ENCODE assay signal across 22 cellular contexts in genomic region chr5:35832757-35833156, GRCh38. TPM values are rescaled to one million over a fixed set of nuclear protein-coding genes. Genes with fewer than 3 reads are reported as not detected.
A peak's percentile ranks its signal among the peaks of the same experiment; 100 is the strongest.
DNase-seq lines count a peak whose midpoint lies in the region; ATAC-seq and TF ChIP-seq lines count a peak whose summit lies in the region.
"Had no signal": no experiment of that assay in that cellular context is flagged by ENCODE, and none has a peak within 500 bp of the region (broad histone marks: within the 10 kb centered on the region; RNA-seq: fewer than 3 reads in every experiment).

No MANE protein-coding gene starts in this region.

- H4K5ac ChIP-seq in IMR-90 (ENCODE audit: low read depth, low read length): no peak overlapping the region

- no peak for ATAC-seq in IMR-90 (ENCODE audit: low read depth)
- ATAC-seq: heart left ventricle, left lobe of liver had no signal

- H3K79me1 ChIP-seq in IMR-90 (ENCODE audit: low read depth in 1 of 2, low read length in 2 of 2): no peaks in the 10 kb centered on the region
- H3K79me1 ChIP-seq in mesenchymal stem cell (replicated peaks; ENCODE audit: low read length, poor library complexity, severe bottlenecking): no peaks in the 10 kb centered on the region

- no CpG with 5 or more reads among the region's 2 CpGs for WGBS in IMR-90 (ENCODE audit: extremely low coverage in 2 of 2, insufficient read length in 1 of 2), 2 experiments
- 100% methylated on average over 1 of the region's 2 CpGs for WGBS in mesenchymal stem cell

- H3K36me3 ChIP-seq in IMR-90 (ENCODE audit: control insufficient read depth, insufficient read depth, low read length): no peaks in the 10 kb centered on the region
- no peaks in the 10 kb centered on the region for H3K36me3 ChIP-seq in mesenchymal stem cell (ENCODE audit: control insufficient read depth in 1 of 2, insufficient read depth in 2 of 2, low read depth in 1 of 2, low read length in 2 of 2)
- H3K36me3 ChIP-seq in colonic mucosa: no peaks in the 10 kb centered on the region
- no peaks in the 10 kb centered on the region for H3K36me3 ChIP-seq in ascending aorta
- H3K36me3 ChIP-seq: heart left ventricle, ovary, right atrium auricular region had no signal

- H4K91ac ChIP-seq in IMR-90 (ENCODE audit: insufficient read depth, low read depth, low read length) (no peak overlapping the region), mesenchymal stem cell (ENCODE audit: low read length) (no peak overlapping the region)

- H3K9ac ChIP-seq in IMR-90 (ENCODE audit: low read depth, low read length): no peak overlapping the region
- H3K9ac ChIP-seq in mesenchymal stem cell (ENCODE audit: low read length): no peak overlapping the region
- H3K9ac ChIP-seq in colonic mucosa (ENCODE audit: low read depth in 2 of 2, low read length in 2 of 2): no peak overlapping the region
- H3K9ac ChIP-seq: KMS-11 had no signal

- no peak overlapping the region for H2BK120ac ChIP-seq in IMR-90 (ENCODE audit: low read depth, low read length)
- no peak overlapping the region for H2BK120ac ChIP-seq in mesenchymal stem cell (ENCODE audit: low read depth, low read length)

- no peak overlapping the region for H2AFZ ChIP-seq in IMR-90 (replicated peaks; ENCODE audit: low read length, poor library complexity)
- no peak overlapping the region for H2AFZ ChIP-seq in mesenchymal stem cell (ENCODE audit: low read depth, low read length)

- no peak overlapping the region for H2BK15ac ChIP-seq in IMR-90 (ENCODE audit: low read depth, low read length)
- no peak overlapping the region for H2BK15ac ChIP-seq in mesenchymal stem cell (ENCODE audit: low read depth, poor library complexity, severe bottlenecking)

- CTCF ChIA-PET in IMR-90 (lab: Yijun Ruan, JAX): no interaction called here

- H3K23ac ChIP-seq in IMR-90 (ENCODE audit: low read depth, low read length) (no peak overlapping the region), mesenchymal stem cell (ENCODE audit: low read length in 2 of 2) (no peak overlapping the region)

- H3K4me2 ChIP-seq in IMR-90 (ENCODE audit: low read depth, low read length) (no peak overlapping the region; the same call in 1 of the 2 replicates), mesenchymal stem cell (ENCODE audit: low read length, poor library complexity, severe bottlenecking) (no peak overlapping the region)
- H3K4me2 ChIP-seq: KMS-11 had no signal

- H2AK5ac ChIP-seq in IMR-90 (ENCODE audit: low read depth, low read length) (no peak overlapping the region), mesenchymal stem cell (ENCODE audit: low read length, severe bottlenecking) (no peak overlapping the region)

- BruUV-seq in IMR-90 (replicated peaks; lab: Mats Ljungman, UMichigan): no TSS peak

- no peak for TF ChIP-seq RAD21 in IMR-90 (IDR thresholded peaks at IDR 0.05; ENCODE audit: low read length)

- H3K9me3 ChIP-seq in IMR-90 (ENCODE audit: control insufficient read depth, insufficient read depth, low read length) (no peaks in the 10 kb centered on the region), mesenchymal stem cell (ENCODE audit: control insufficient read depth, low read length) (no peaks in the 10 kb centered on the region), colonic mucosa (no peaks in the 10 kb centered on the region), ascending aorta (no peaks in the 10 kb centered on the region)
- H3K9me3 ChIP-seq: heart left ventricle, ovary, right atrium auricular region had no signal

- no peak overlapping the region for H2AK9ac ChIP-seq in IMR-90 (replicated peaks; ENCODE audit: low read depth, low read length, poor library complexity)

- H2BK20ac ChIP-seq in IMR-90 (ENCODE audit: low read depth, low read length): no peak overlapping the region

- no peak overlapping the region for H2BK12ac ChIP-seq in mesenchymal stem cell (ENCODE audit: low read length in 2 of 2)

- dilution Hi-C loops in IMR-90 (cut with HindIII; ENCODE audit: low sequenced_read_pairs, unreplicated experiment): no loop called here

- peaks cover 2% of the 10 kb centered on the region for H3K36me3 Mint-ChIP-seq in activated CD4-positive, alpha-beta T cell treated with anti-CD3 and anti-CD28 coated beads, Interleukin-2, amount 10 ng/mL, durations not matched to agents 24 days and 14 days (ENCODE audit: low read depth)
- peaks cover 5% of the 10 kb centered on the region for H3K36me3 Mint-ChIP-seq in activated T-helper 1 cell treated with anti-CD3 and anti-CD28 coated beads, Interleukin-12 subunit alpha, Interleukin-12 subunit beta, Interleukin-2, Interleukin-4 antibody, amounts not matched to agents 30 ng/mL and 10 ng/mL and 1 ng/mL, durations not matched to agents 14 hours and 24 hours and 36 hours (ENCODE audit: low read depth)

- H2BK5ac ChIP-seq in IMR-90 (ENCODE audit: low read depth, low read length, poor library complexity, severe bottlenecking) (no peak overlapping the region), mesenchymal stem cell (ENCODE audit: low read depth, low read length, poor library complexity, severe bottlenecking) (no peak overlapping the region)

- H3K27me3 ChIP-seq in IMR-90 (ENCODE audit: control insufficient read depth, insufficient read depth, low read length) (no peaks in the 10 kb centered on the region), mesenchymal stem cell (ENCODE audit: control insufficient read depth in 1 of 2, insufficient read depth in 1 of 2, low read length in 2 of 2) (no peaks in the 10 kb centered on the region), colonic mucosa (no peaks in the 10 kb centered on the region), ascending aorta (no peaks in the 10 kb centered on the region)
- H3K27me3 ChIP-seq: heart left ventricle, ovary, right atrium auricular region had no signal

- TF ChIP-seq POLR2A in IMR-90 (IDR thresholded peaks at IDR 0.05; ENCODE audit: low read depth, low read length): no peak

- POLR2A ChIA-PET in IMR-90 (lab: Charles Lee; ENCODE audit: unreplicated experiment): no interaction called here

- peak overlapping the region; percentile 92 for H3K27ac Mint-ChIP-seq in activated CD4-positive, alpha-beta T cell treated with anti-CD3 and anti-CD28 coated beads, Interleukin-2, amount 10 ng/mL, durations not matched to agents 24 days and 14 days
- peak overlapping the region; percentile 93 for H3K27ac Mint-ChIP-seq in activated T-helper 1 cell treated with anti-CD3 and anti-CD28 coated beads, Interleukin-12 subunit alpha, Interleukin-12 subunit beta, Interleukin-2, Interleukin-4 antibody, amounts not matched to agents 30 ng/mL and 10 ng/mL and 1 ng/mL, durations not matched to agents 14 hours and 24 hours and 36 hours
- H3K27ac Mint-ChIP-seq: HFFc6, nephron had no signal

- H3K27ac ChIP-seq in IMR-90 (ENCODE audit: insufficient read depth, low read length): no peak overlapping the region
- H3K27ac ChIP-seq in mesenchymal stem cell (ENCODE audit: low read length, poor library complexity, severe bottlenecking): no peak overlapping the region
- no peak overlapping the region for H3K27ac ChIP-seq in colonic mucosa
- H3K27ac ChIP-seq in ascending aorta: no peak overlapping the region
- H3K27ac ChIP-seq: KMS-11, ovary, right atrium auricular region had no signal

- H3K4me3 Mint-ChIP-seq in activated CD4-positive, alpha-beta T cell treated with anti-CD3 and anti-CD28 coated beads, Interleukin-2, amount 10 ng/mL, durations not matched to agents 24 days and 14 days: peak overlapping the region; percentile 17
- H3K4me3 Mint-ChIP-seq in activated T-helper 1 cell treated with anti-CD3 and anti-CD28 coated beads, Interleukin-12 subunit alpha, Interleukin-12 subunit beta, Interleukin-2, Interleukin-4 antibody, amounts not matched to agents 30 ng/mL and 10 ng/mL and 1 ng/mL, durations not matched to agents 14 hours and 24 hours and 36 hours: peak overlapping the region; percentile 48
- H3K4me3 Mint-ChIP-seq: HFFc6, nephron had no signal

- no peak overlapping the region for H3K4me3 ChIP-seq in IMR-90 (ENCODE audit: insufficient read depth, low read depth, low read length)
- no peak overlapping the region for H3K4me3 ChIP-seq in mesenchymal stem cell (ENCODE audit: insufficient read depth in 1 of 2, low read depth in 1 of 2, low read length in 2 of 2)
- H3K4me3 ChIP-seq in colonic mucosa: no peak overlapping the region
- no peak overlapping the region for H3K4me3 ChIP-seq in ascending aorta
- H3K4me3 ChIP-seq: heart left ventricle, ovary, right atrium auricular region had no signal

- H3K27me3 Mint-ChIP-seq in activated CD4-positive, alpha-beta T cell treated with anti-CD3 and anti-CD28 coated beads, Interleukin-2, amount 10 ng/mL, durations not matched to agents 24 days and 14 days: no peaks in the 10 kb centered on the region
- H3K27me3 Mint-ChIP-seq in activated T-helper 1 cell treated with anti-CD3 and anti-CD28 coated beads, Interleukin-12 subunit alpha, Interleukin-12 subunit beta, Interleukin-2, Interleukin-4 antibody, amounts not matched to agents 30 ng/mL and 10 ng/mL and 1 ng/mL, durations not matched to agents 14 hours and 24 hours and 36 hours (ENCODE audit: insufficient read depth): no peaks in the 10 kb centered on the region

- H4K8ac ChIP-seq in IMR-90 (ENCODE audit: low read depth in 2 of 2, low read length in 2 of 2): no peak overlapping the region
- H4K8ac ChIP-seq in mesenchymal stem cell (ENCODE audit: low read length): no peak overlapping the region

- H3K56ac ChIP-seq in IMR-90 (ENCODE audit: extremely low read depth, insufficient read depth, low read length): no peak overlapping the region

- H3K4me1 Mint-ChIP-seq in activated CD4-positive, alpha-beta T cell treated with anti-CD3 and anti-CD28 coated beads, Interleukin-2, amount 10 ng/mL, durations not matched to agents 24 days and 14 days: peaks cover 77% of the 10 kb centered on the region
- H3K4me1 Mint-ChIP-seq in activated T-helper 1 cell treated with anti-CD3 and anti-CD28 coated beads, Interleukin-12 subunit alpha, Interleukin-12 subunit beta, Interleukin-2, Interleukin-4 antibody, amounts not matched to agents 30 ng/mL and 10 ng/mL and 1 ng/mL, durations not matched to agents 14 hours and 24 hours and 36 hours (ENCODE audit: low read depth): peaks cover 86% of the 10 kb centered on the region
- H3K4me1 Mint-ChIP-seq: nephron had no signal

- in situ Hi-C loops in IMR-90 (cut with MboI; ENCODE audit: low sequenced_read_pairs): no loop called here

- no peaks in the 10 kb centered on the region for H4K20me1 ChIP-seq in IMR-90 (ENCODE audit: insufficient read depth, low read length)

- no peak for DNase-seq in activated CD4-positive, alpha-beta T cell treated with anti-CD3 and anti-CD28 coated beads, Interleukin-2, amount 10 ng/mL, durations not matched to agents 24 days and 14 days
- no peak for DNase-seq in activated CD4-positive, alpha-beta T cell treated with anti-CD3 and anti-CD28 coated beads, Interleukin-2, amount 50 U/mL, for 48 hours
- DNase-seq in IMR-90 (no peak), mesenchymal stem cell (peak; percentile 6), SIG-M5 treated with dmso at 0.1 percent for 504 hours (lab: John Stamatoyannopoulos, UW; ENCODE audit: unreplicated experiment) (no peak), colonic mucosa (no peak), ascending aorta (ENCODE audit: low spot score in 2 of 2) (no peak)
- no peak for DNase-seq in activated T-helper 1 cell treated with anti-CD3 and anti-CD28 coated beads, Interleukin-12 subunit alpha, Interleukin-12 subunit beta, Interleukin-2, Interleukin-4 antibody, amounts not matched to agents 30 ng/mL and 10 ng/mL and 1 ng/mL, durations not matched to agents 14 hours and 24 hours and 36 hours (ENCODE audit: low spot score)
- DNase-seq: amniotic stem cell, Calu3, dermis blood vessel endothelial cell, heart left ventricle, HFFc6, NCI-H1048, NCI-H2029, NCI-H82, ovary, trophoblast cell had no signal

- H3K4me1 ChIP-seq in IMR-90 (ENCODE audit: control insufficient read depth, insufficient read depth, low read length): no peaks in the 10 kb centered on the region
- no peaks in the 10 kb centered on the region for H3K4me1 ChIP-seq in mesenchymal stem cell (ENCODE audit: control insufficient read depth, insufficient read depth, low read depth, low read length)
- H3K4me1 ChIP-seq in colonic mucosa: no peaks in the 10 kb centered on the region
- no peaks in the 10 kb centered on the region for H3K4me1 ChIP-seq in ascending aorta
- H3K4me1 ChIP-seq: heart left ventricle, right atrium auricular region had no signal

- intact Hi-C loops in activated CD4-positive, alpha-beta T cell treated with anti-CD3 and anti-CD28 coated beads, Interleukin-2, amount 10 ng/mL, durations not matched to agents 24 days and 14 days (cut with micrococcal nuclease): loop anchor here (1.0 to 2.0 kb wide), 4 partner anchors 11 to 72 kb away; no protein-coding TSS in a partner anchor
- intact Hi-C loops in IMR-90 (cut with micrococcal nuclease): no loop called here
- intact Hi-C loops in activated T-helper 1 cell treated with anti-CD3 and anti-CD28 coated beads, Interleukin-12 subunit alpha, Interleukin-12 subunit beta, Interleukin-2, Interleukin-4 antibody, amounts not matched to agents 30 ng/mL and 10 ng/mL and 1 ng/mL, durations not matched to agents 14 hours and 24 hours and 36 hours (cut with micrococcal nuclease): loop anchor here (1.0 to 5.0 kb wide), 7 partner anchors 11 to 215 kb away; partner anchors contain the start of genes IL7R and SPEF2
- intact Hi-C loops in colonic mucosa (cut with DNase I): no loop called here
- intact Hi-C loops in ascending aorta (cut with DNase I): no loop called here

- H3K14ac ChIP-seq in IMR-90 (replicated peaks; ENCODE audit: low read depth, low read length) (no peak overlapping the region), mesenchymal stem cell (ENCODE audit: low read length in 2 of 2) (no peak overlapping the region)

- no peak overlapping the region for H3K18ac ChIP-seq in IMR-90 (ENCODE audit: low read depth, low read length)
- H3K18ac ChIP-seq in mesenchymal stem cell (ENCODE audit: low read depth in 1 of 2, low read length in 2 of 2): no peak overlapping the region

- no peaks in the 10 kb centered on the region for H3K9me3 Mint-ChIP-seq in activated CD4-positive, alpha-beta T cell treated with anti-CD3 and anti-CD28 coated beads, Interleukin-2, amount 10 ng/mL, durations not matched to agents 24 days and 14 days
- H3K9me3 Mint-ChIP-seq in activated T-helper 1 cell treated with anti-CD3 and anti-CD28 coated beads, Interleukin-12 subunit alpha, Interleukin-12 subunit beta, Interleukin-2, Interleukin-4 antibody, amounts not matched to agents 30 ng/mL and 10 ng/mL and 1 ng/mL, durations not matched to agents 14 hours and 24 hours and 36 hours: no peaks in the 10 kb centered on the region
- H3K9me3 Mint-ChIP-seq: HFFc6, nephron had no signal

- H3K9me1 ChIP-seq in IMR-90 (ENCODE audit: insufficient read depth, low read length): no peaks in the 10 kb centered on the region

- no peak for TF ChIP-seq CTCF in IMR-90 (conservative IDR thresholded peaks at IDR 0.05; ENCODE audit: low read depth, low read length)
- TF ChIP-seq CTCF in colonic mucosa (IDR thresholded peaks at IDR 0.05): no peak
- TF ChIP-seq CTCF in ascending aorta (IDR thresholded peaks at IDR 0.05): no peak

- H3K4ac ChIP-seq in IMR-90 (ENCODE audit: low read depth, low read length) (no peak overlapping the region), mesenchymal stem cell (ENCODE audit: low read depth in 1 of 2, low read length in 2 of 2) (no peak overlapping the region)

RNA-seq across cellular contexts. Expression of gene IL7R, which starts 23.9 kb away (rescaled TPM):
- total RNA-seq in activated CD4-positive, alpha-beta T cell treated with anti-CD3 and anti-CD28 coated beads, Interleukin-2, amount 10 ng/mL, durations not matched to agents 24 days and 14 days: 57.7 and 64.1 TPM in 2 replicates
- total RNA-seq in IMR-90 (2012; rRNA removed) (56.9 and 71.7 TPM in 2 replicates), colonic mucosa (1 to 10 TPM; 4.6 to 6.1 TPM), ascending aorta (6.6 TPM)
- polyA plus RNA-seq in IMR-90 (2012; rRNA removed): 39.0 and 40.7 TPM in 2 replicates
- 12.9 and 32.4 TPM in 2 replicates for polyA plus RNA-seq in IMR-90 (2012; cell fraction: cytosol; rRNA removed)
- polyA plus RNA-seq in IMR-90 (2012; cell fraction: nucleus; rRNA removed; ENCODE audit: low replicate concordance): 7.9 and 30.3 TPM in 2 replicates
- total RNA-seq in activated T-helper 1 cell treated with anti-CD3 and anti-CD28 coated beads, Interleukin-12 subunit alpha, Interleukin-12 subunit beta, Interleukin-2, Interleukin-4 antibody, amounts not matched to agents 30 ng/mL and 10 ng/mL and 1 ng/mL, durations not matched to agents 14 hours and 24 hours and 36 hours: 47.2 and 50.8 TPM in 2 replicates
- 36.0 TPM for polyA plus RNA-seq in mesenchymal stem cell (2013, experiment 1 of 2)
- 35.3 TPM for polyA plus RNA-seq in mesenchymal stem cell (2013, experiment 2 of 2)

Comparison
In these comparisons a context has a peak if more than half of its experiments do, and no peak if none do; other contexts are left out.
1. intact Hi-C loops: an anchor here in activated CD4-positive, alpha-beta T cell treated with anti-CD3 and anti-CD28 coated beads, Interleukin-2, amount 10 ng/mL, durations not matched to agents 24 days and 14 days (1.0 to 2.0 kb wide) and activated T-helper 1 cell treated with anti-CD3 and anti-CD28 coated beads, Interleukin-12 subunit alpha, Interleukin-12 subunit beta, Interleukin-2, Interleukin-4 antibody, amounts not matched to agents 30 ng/mL and 10 ng/mL and 1 ng/mL, durations not matched to agents 14 hours and 24 hours and 36 hours (1.0 to 5.0 kb wide); none called in IMR-90, colonic mucosa and ascending aorta.